ENCODE assay signal across 8 cellular contexts in genomic region chr1:165143437-165144065, GRCh38.
DNase-seq lines count a peak whose midpoint lies in the region; ATAC-seq and TF ChIP-seq lines count a peak whose summit lies in the region.

No MANE protein-coding gene starts in this region.

- ATAC-seq in HG02938 (IDR thresholded peaks at IDR 0.05; ENCODE audit: unreplicated experiment) (no peak), GM18867 (IDR thresholded peaks at IDR 0.05; ENCODE audit: unreplicated experiment) (no peak)

- intact Hi-C loops in Caco-2 (cut with micrococcal nuclease; ENCODE audit: unreplicated experiment), result loop anchor here (1.0 to 2.0 kb wide), 3 partner anchors 14 to 225 kb away; no protein-coding TSS in a partner anchor

- H3K4me3 Mint-ChIP-seq in Caco-2 (ENCODE audit: unreplicated experiment) (no peak overlapping the region), HFFc6 (no peak overlapping the region)

- no peaks in the 10 kb centered on the region for H3K9me3 ChIP-seq in Caco-2

- H3K4me1 Mint-ChIP-seq in Caco-2 (ENCODE audit: low read depth, unreplicated experiment) (peaks cover 26% of the 10 kb centered on the region), HFFc6 (ENCODE audit: low read depth) (no peaks in the 10 kb centered on the region)

- TF ChIP-seq CTCF in Caco-2 (IDR thresholded peaks at IDR 0.05; ENCODE audit: insufficient read depth in 1 of 2, low read depth in 1 of 2, low read length in 1 of 2, severe bottlenecking in 1 of 2, unreplicated experiment in 1 of 2), result peak; percentile 60 to 78
- TF ChIP-seq CTCF in HFFc6 (IDR thresholded peaks at IDR 0.05), result peak; percentile 83
- TF ChIP-seq CTCF in WI38 (IDR thresholded peaks at IDR 0.05; ENCODE audit: low read depth, low read length), result peak; percentile 37; the same call in 1 of the 2 replicates

- POLR2A ChIA-PET in Caco-2 (lab: Charles Lee), result no interaction called here

- H3K9me3 Mint-ChIP-seq in Caco-2 (ENCODE audit: unreplicated experiment) (no peaks in the 10 kb centered on the region), HFFc6 (no peaks in the 10 kb centered on the region)

- H3K4me1 ChIP-seq in Caco-2, result peaks cover 15% of the 10 kb centered on the region

- no peak overlapping the region for H3K27ac Mint-ChIP-seq in Caco-2 (ENCODE audit: unreplicated experiment)
- H3K27ac Mint-ChIP-seq in HFFc6, result no peak overlapping the region

- H3K36me3 Mint-ChIP-seq in Caco-2 (ENCODE audit: insufficient read depth, unreplicated experiment) (peaks cover 6% of the 10 kb centered on the region), HFFc6 (ENCODE audit: low read depth) (no peaks in the 10 kb centered on the region)

- H3K27me3 Mint-ChIP-seq in Caco-2 (ENCODE audit: insufficient read depth, unreplicated experiment) (peaks cover 3% of the 10 kb centered on the region), HFFc6 (ENCODE audit: insufficient read depth) (peaks cover 20% of the 10 kb centered on the region)

- BruUV-seq in Caco-2 (replicated peaks; lab: Mats Ljungman, UMichigan), result no TSS peak

- DNase-seq in Caco-2 (peak in 1 of 2 experiments; percentile 51), HFFc6 (no peak), iPS-NIHi11 (ENCODE audit: low spot score) (peak; percentile 48), H4 (ENCODE audit: low spot score) (no peak), NOMO-1 treated with dmso at 0.1 percent for 144 hours (lab: John Stamatoyannopoulos, UW; ENCODE audit: unreplicated experiment) (no peak)

- H3K36me3 ChIP-seq in Caco-2 (ENCODE audit: control insufficient read depth, insufficient read depth, low read length), result no peaks in the 10 kb centered on the region

- H3K4me3 ChIP-seq in Caco-2 (ENCODE audit: low read depth, low read length) (no peak overlapping the region), WI38 (ENCODE audit: low read depth, low read length) (no peak overlapping the region)

- no peaks in the 10 kb centered on the region for H3K27me3 ChIP-seq in Caco-2 (replicated peaks; ENCODE audit: control insufficient read depth, insufficient read depth, low read length)

- CTCF ChIA-PET in Caco-2 (lab: Charles Lee), result no interaction called here
